ENCODE assay signal across 18 cellular contexts in the genomic region with DNA sequence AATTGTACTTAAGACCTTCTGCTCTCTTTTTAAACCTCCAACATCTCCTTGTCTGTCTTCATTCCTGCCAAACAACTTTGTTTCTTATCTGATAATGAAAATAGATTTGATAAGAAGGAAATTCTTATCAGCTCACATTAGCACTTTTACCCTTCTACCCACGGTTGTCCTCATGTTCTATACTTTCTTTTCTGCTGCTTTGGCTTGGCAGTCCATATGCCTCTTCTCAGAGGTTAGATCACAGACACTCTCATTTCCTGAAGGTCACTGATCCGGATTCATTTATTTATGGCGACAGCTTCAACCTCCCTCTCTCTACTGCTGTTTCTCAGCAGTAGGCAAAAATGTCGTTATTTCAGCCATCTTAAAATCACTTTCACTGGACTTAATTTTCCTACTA.
DNase-seq lines count a peak whose midpoint lies in the region; ATAC-seq, FAIRE-seq and TF ChIP-seq lines count a peak whose summit lies in the region.
"Had no signal": no experiment of that assay in that cellular context is flagged by ENCODE, and none has a peak within 500 bp of the region (broad histone marks: within the 10 kb centered on the region; RNA-seq: fewer than 3 reads in every experiment).

No MANE protein-coding gene starts in this region.

- H3K9me3 Mint-ChIP-seq in activated CD8-positive, alpha-beta memory T cell treated with anti-CD3 and anti-CD28 coated beads, Interleukin-2, amount 10 ng/mL, durations not matched to agents 7 days and 5 days (ENCODE audit: low read depth): peaks cover 7% of the 10 kb centered on the region
- H3K9me3 Mint-ChIP-seq: CD8-positive, alpha-beta T cell had no signal

- H3K27me3 Mint-ChIP-seq in activated CD8-positive, alpha-beta memory T cell treated with anti-CD3 and anti-CD28 coated beads, Interleukin-2, amount 10 ng/mL, durations not matched to agents 7 days and 5 days: no peaks in the 10 kb centered on the region
- H3K27me3 Mint-ChIP-seq: B cell, IgD-negative memory B cell had no signal

- H3K56ac ChIP-seq in H1 (replicated peaks; ENCODE audit: insufficient read length, low read depth, low read length): no peak overlapping the region

- no peak overlapping the region for H3K18ac ChIP-seq in H1 (ENCODE audit: extremely low read depth, low read length)

- H2BK20ac ChIP-seq in H1 (ENCODE audit: low read length): no peak overlapping the region

- H3K27me3 ChIP-seq in H1 (replicated peaks in 1 of 4; ENCODE audit: control insufficient read depth in 3 of 4, extremely low read depth in 1 of 4, insufficient read depth in 3 of 4, low read length in 3 of 4): no peaks in the 10 kb centered on the region

- no peak for FAIRE-seq in H1 (lab: Jason Lieb, UNC)
- FAIRE-seq: A204.1, D721Med had no signal

- H3K79me1 ChIP-seq in H1 (ENCODE audit: low read depth, low read length): no peaks in the 10 kb centered on the region

- H3K4me1 Mint-ChIP-seq in activated CD8-positive, alpha-beta memory T cell treated with anti-CD3 and anti-CD28 coated beads, Interleukin-2, amount 10 ng/mL, durations not matched to agents 7 days and 5 days: no peaks in the 10 kb centered on the region
- H3K4me1 Mint-ChIP-seq: B cell, CD14-positive monocyte, IgD-negative memory B cell had no signal

- H2AK5ac ChIP-seq in H1 (ENCODE audit: low read depth, low read length): no peak overlapping the region

- TF ChIP-seq CTCF in H1 (IDR thresholded peaks at IDR 0.05; ENCODE audit: control extremely low read depth in 1 of 3, insufficient read depth in 1 of 3, low read depth in 1 of 3, low read length in 3 of 3): no peak

- no peak overlapping the region for H2BK5ac ChIP-seq in H1 (ENCODE audit: low read depth, low read length)

- no peak overlapping the region for H3K23ac ChIP-seq in H1 (ENCODE audit: insufficient read length)

- intact Hi-C loops in left cardiac atrium (cut with DNase I): no loop called here

- no peak for TF ChIP-seq EP300 in H1 (IDR thresholded peaks at IDR 0.05; ENCODE audit: borderline replicate concordance in 1 of 2, low read depth in 2 of 2, low read length in 2 of 2)

- no peaks in the 10 kb centered on the region for H3K4me1 ChIP-seq in H1 (replicated peaks in 1 of 4; ENCODE audit: control insufficient read depth in 3 of 4, insufficient read depth in 4 of 4, low read length in 3 of 4)

- CTCF ChIA-PET in H1 (lab: Charles Lee; ENCODE audit: partially characterized antibody): no interaction called here
- CTCF ChIA-PET in activated CD8-positive, alpha-beta memory T cell treated with anti-CD3 and anti-CD28 coated beads, Interleukin-2, amount 10 ng/mL, durations not matched to agents 7 days and 5 days (lab: Charles Lee): no interaction called here

- H4K8ac ChIP-seq in H1 (ENCODE audit: extremely low read depth, insufficient read depth, low read length): no peak overlapping the region

- H2BK120ac ChIP-seq in H1 (replicated peaks; ENCODE audit: low read depth, low read length): no peak overlapping the region

- no peaks in the 10 kb centered on the region for H4K20me1 ChIP-seq in H1 (replicated peaks in 1 of 2; ENCODE audit: control insufficient read depth in 1 of 2, insufficient read depth in 2 of 2, low read length in 2 of 2)

- no peak overlapping the region for H3K4ac ChIP-seq in H1 (replicated peaks; ENCODE audit: insufficient read length, low read depth, low read length)

- no peak for TF ChIP-seq POLR2A in H1 (IDR thresholded peaks at IDR 0.05; ENCODE audit: control extremely low read depth in 1 of 2, low read depth in 2 of 2, low read length in 2 of 2)

- no peaks in the 10 kb centered on the region for H3K79me2 ChIP-seq in H1 (ENCODE audit: control insufficient read depth in 1 of 2, insufficient read depth in 2 of 2, low read length in 2 of 2)

- H3K14ac ChIP-seq in H1 (ENCODE audit: insufficient read length): no peak overlapping the region

- no peak overlapping the region for H2BK12ac ChIP-seq in H1 (ENCODE audit: low read depth, low read length)

- H2BK15ac ChIP-seq in H1 (ENCODE audit: low read length): no peak overlapping the region

- H3K36me3 Mint-ChIP-seq in activated CD8-positive, alpha-beta memory T cell treated with anti-CD3 and anti-CD28 coated beads, Interleukin-2, amount 10 ng/mL, durations not matched to agents 7 days and 5 days: no peaks in the 10 kb centered on the region
- H3K36me3 Mint-ChIP-seq: CD14-positive monocyte; CD8-positive, alpha-beta T cell had no signal

- POLR2A ChIA-PET in H1 (lab: Charles Lee; ENCODE audit: partially characterized antibody): no interaction called here

- no peak overlapping the region for H3K4me3 ChIP-seq in H1 (ENCODE audit: extremely low read depth in 1 of 4, insufficient read depth in 2 of 4, low read depth in 3 of 4, low read length in 4 of 4)

- WGBS in H1 (ENCODE audit: extremely low coverage in 1 of 2, insufficient coverage in 1 of 2, insufficient read length in 1 of 2, insufficient replicate concordance in 2 of 2, low coverage in 1 of 2, low lambda C conversion rate in 2 of 2, missing lambda C conversion rate in 1 of 2), 2 experiments: 82% methylated on average over 4 of the region's 4 CpGs; no CpG with 5 or more reads in 1 of the 2 experiments

- no peak overlapping the region for H4K5ac ChIP-seq in H1 (ENCODE audit: insufficient read length, low read depth, low read length)

- H3K27ac Mint-ChIP-seq in activated CD8-positive, alpha-beta memory T cell treated with anti-CD3 and anti-CD28 coated beads, Interleukin-2, amount 10 ng/mL, durations not matched to agents 7 days and 5 days: no peak overlapping the region
- H3K27ac Mint-ChIP-seq: B cell; CD14-positive monocyte; CD8-positive, alpha-beta T cell; IgD-negative memory B cell had no signal

- no peak overlapping the region for H4K91ac ChIP-seq in H1 (replicated peaks; ENCODE audit: insufficient read length, low read length)

- H3K27ac ChIP-seq in H1 (ENCODE audit: low read depth, low read length): no peak overlapping the region

- H3K9me3 ChIP-seq in H1 (ENCODE audit: insufficient read depth in 2 of 2, low read depth in 1 of 2, low read length in 1 of 2): no peaks in the 10 kb centered on the region

- peak; percentile 10 for DNase-seq in HT1080 (ENCODE audit: low read depth)
- DNase-seq in H1 (ENCODE audit: low read depth in 1 of 2, low spot score in 2 of 2): no peak
- peak; percentile 41 to 55 for DNase-seq in lung microvascular endothelial cell (ENCODE audit: low read depth in 2 of 2)
- no peak for DNase-seq in activated CD8-positive, alpha-beta memory T cell treated with anti-CD3 and anti-CD28 coated beads, Interleukin-2, amount 10 ng/mL, durations not matched to agents 7 days and 5 days
- no peak for DNase-seq in stimulated activated CD8-positive, alpha-beta memory T cell treated with anti-CD3 and anti-CD28 coated beads, Interleukin-4, amount 100 ng/mL, for 48 hours
- no peak for DNase-seq in left cardiac atrium
- DNase-seq: CD8-positive, alpha-beta T cell; COR-L47; DND-41; GF-D8; KG1 had no signal

- TF ChIP-seq RAD21 in H1 (IDR thresholded peaks at IDR 0.05 in 1 of 2, conservative IDR thresholded peaks at IDR 0.05 in 1 of 2; ENCODE audit: low read depth in 2 of 2, low read length in 2 of 2): no peak

- ATAC-seq in esophagus mucosa (no peak), left cardiac atrium (no peak)
- ATAC-seq in activated CD8-positive, alpha-beta memory T cell treated with anti-CD3 and anti-CD28 coated beads, Interleukin-2, amount 10 ng/mL, durations not matched to agents 7 days and 5 days: no peak
- ATAC-seq: CD8-positive, alpha-beta T cell; HCT116 had no signal

- no peaks in the 10 kb centered on the region for H3K36me3 ChIP-seq in H1 (ENCODE audit: control insufficient read depth in 2 of 4, insufficient read depth in 4 of 4, low read length in 3 of 4)

- H3K23me2 ChIP-seq in H1 (ENCODE audit: low read depth, low read length): no peaks in the 10 kb centered on the region

- no peak overlapping the region for H3K9ac ChIP-seq in H1 (replicated peaks in 1 of 4; ENCODE audit: extremely low read depth in 1 of 4, low read depth in 3 of 4, low read length in 3 of 4)

- H2AFZ ChIP-seq in H1 (ENCODE audit: low read length): 0 out of 2 replicates have a peak overlapping the region, but pooled peaks have one; percentile 14

- H3K4me3 Mint-ChIP-seq in activated CD8-positive, alpha-beta memory T cell treated with anti-CD3 and anti-CD28 coated beads, Interleukin-2, amount 10 ng/mL, durations not matched to agents 7 days and 5 days: no peak overlapping the region
- H3K4me3 Mint-ChIP-seq: B cell; CD14-positive monocyte; CD8-positive, alpha-beta T cell; IgD-negative memory B cell had no signal

- no peak overlapping the region for H3K4me2 ChIP-seq in H1 (ENCODE audit: insufficient read depth in 1 of 2, low read depth in 2 of 2, low read length in 2 of 2)

TF ChIP-seq in H1, 55 proteins besides CTCF, POLR2A, EP300 and RAD21:
- TF ChIP-seq RFX5 (IDR thresholded peaks at IDR 0.05; ENCODE audit: borderline replicate concordance, low read depth, low read length) (no peak), TAF7 (optimal IDR thresholded peaks at IDR 0.05; ENCODE audit: borderline replicate concordance, low read depth, low read length) (no peak), SP4 (IDR thresholded peaks at IDR 0.05; ENCODE audit: low read length) (no peak)
- TF ChIP-seq, protein P1, sequence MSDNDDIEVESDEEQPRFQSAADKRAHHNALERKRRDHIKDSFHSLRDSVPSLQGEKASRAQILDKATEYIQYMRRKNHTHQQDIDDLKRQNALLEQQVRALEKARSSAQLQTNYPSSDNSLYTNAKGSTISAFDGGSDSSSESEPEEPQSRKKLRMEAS (IDR thresholded peaks at IDR 0.05): no peak

Comparison
In these comparisons a context has a peak if more than half of its experiments do, and no peak if none do; other contexts are left out.
1. DNase-seq: peak in HT1080 (single experiment) and lung microvascular endothelial cell (2 of 2); none in H1 (0 of 2), activated CD8-positive, alpha-beta memory T cell treated with anti-CD3 and anti-CD28 coated beads, Interleukin-2, amount 10 ng/mL, durations not matched to agents 7 days and 5 days (single experiment), stimulated activated CD8-positive, alpha-beta memory T cell treated with anti-CD3 and anti-CD28 coated beads, Interleukin-4, amount 100 ng/mL, for 48 hours (single experiment) and left cardiac atrium (single experiment).